Comparison of ENCODE assay signal across 13 cellular contexts in the genomic region with DNA sequence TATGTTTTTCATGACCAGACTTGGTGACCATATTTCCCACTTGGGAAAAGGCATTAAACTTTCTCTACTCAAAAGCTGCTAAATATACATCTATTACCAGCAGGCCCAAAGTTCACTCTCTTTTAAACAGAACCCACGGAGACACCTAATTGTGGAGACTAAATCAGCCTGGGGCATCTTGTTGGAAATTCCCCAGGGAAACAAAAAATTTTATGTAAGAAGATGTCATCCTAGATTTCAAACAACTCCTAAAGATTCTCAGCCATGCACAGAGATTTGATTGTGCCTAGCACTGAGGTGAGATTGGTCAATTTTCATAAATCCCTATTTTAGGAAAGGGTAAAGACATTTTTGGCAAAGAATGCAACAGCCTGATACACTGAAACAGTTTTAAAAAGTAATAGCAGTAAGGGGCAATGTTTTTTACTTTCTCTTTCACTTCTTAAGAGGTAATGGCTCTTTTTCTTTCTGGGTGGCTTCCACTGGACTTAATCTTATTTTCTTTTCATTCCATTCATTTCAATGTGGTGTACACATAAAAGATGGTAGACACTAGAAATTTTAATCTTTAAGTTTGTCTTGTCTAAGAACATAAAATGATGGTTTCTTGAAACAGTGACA. TPM values are rescaled to one million over a fixed set of nuclear protein-coding genes. Genes with fewer than 3 reads are reported as not detected.
DNase-seq lines count a peak whose midpoint lies in the region; ATAC-seq and TF ChIP-seq lines count a peak whose summit lies in the region.
"Had no signal": no experiment of that assay in that cellular context is flagged by ENCODE, and none has a peak within 500 bp of the region (broad histone marks: within the 10 kb centered on the region; RNA-seq: fewer than 3 reads in every experiment).

No MANE protein-coding gene starts in this region.

- H3K27ac Mint-ChIP-seq in IgD-negative memory B cell (peak overlapping the region in 1 of 3 donors; percentile 65), endothelial cell (ENCODE audit: unreplicated experiment) (no peak overlapping the region)

- H3K4me1 Mint-ChIP-seq in IgD-negative memory B cell (peaks cover 9 to 13% (median 10%) of the 10 kb centered on the region in 3 donors), endothelial cell (ENCODE audit: unreplicated experiment) (peaks cover 6% of the 10 kb centered on the region)

- H3K27me3 Mint-ChIP-seq in IgD-negative memory B cell (no peaks in the 10 kb centered on the region), endothelial cell (ENCODE audit: unreplicated experiment) (no peaks in the 10 kb centered on the region)

- peak; percentile 10 for DNase-seq in GM13976 (ENCODE audit: low spot score)
- DNase-seq in fibroblast of villous mesenchyme (ENCODE audit: low read depth), result peak; percentile 3
- DNase-seq in SKM-1 treated with dmso at 0.1 percent for 144 hours (lab: John Stamatoyannopoulos, UW; ENCODE audit: unreplicated experiment), result no peak
- DNase-seq in endothelial cell (ENCODE audit: low spot score), result no peak
- no peak for DNase-seq in NCI-H2107 (lab: John Stamatoyannopoulos, UW)
- DNase-seq: activated CD4-positive, alpha-beta T cell treated with anti-CD3 and anti-CD28 coated beads for 4 hours; substantia nigra had no signal

- H3K36me3 Mint-ChIP-seq in IgD-negative memory B cell (no peaks in the 10 kb centered on the region), endothelial cell (ENCODE audit: low read depth, unreplicated experiment) (no peaks in the 10 kb centered on the region)

- H3K9me3 Mint-ChIP-seq in IgD-negative memory B cell, result no peaks in the 10 kb centered on the region
- no peaks in the 10 kb centered on the region for H3K9me3 Mint-ChIP-seq in endothelial cell (ENCODE audit: unreplicated experiment)

- ATAC-seq in GM21390 (IDR thresholded peaks at IDR 0.05; ENCODE audit: unreplicated experiment) (peak; percentile 67), HG03139 (IDR thresholded peaks at IDR 0.05; ENCODE audit: unreplicated experiment) (no peak)

- peak overlapping the region; percentile 14 for H3K4me3 ChIP-seq in fibroblast of villous mesenchyme (ENCODE audit: low read depth, low read length)

- no peak for TF ChIP-seq CTCF in GM13976 (IDR thresholded peaks at IDR 0.05; ENCODE audit: borderline replicate concordance, control extremely low read depth, extremely low read depth, insufficient read depth, missing control alignments)
- TF ChIP-seq CTCF in fibroblast of villous mesenchyme (IDR thresholded peaks at IDR 0.05; ENCODE audit: insufficient read depth, low read depth, low read length), result no peak
- no peak for TF ChIP-seq CTCF in endothelial cell (IDR thresholded peaks at IDR 0.05; ENCODE audit: unreplicated experiment)

- H3K4me3 Mint-ChIP-seq in IgD-negative memory B cell, result peak overlapping the region in 3 of 4 donors; percentile 27 to 89 (median 80)
- no peak overlapping the region for H3K4me3 Mint-ChIP-seq in endothelial cell (ENCODE audit: unreplicated experiment)

- in situ Hi-C loops in GM13976 (cut with MboI; ENCODE audit: low sequenced_read_pairs, unreplicated experiment), result no loop called here

RNA-seq across cellular contexts. Expression of a gene that starts 9.6 kb away (rescaled TPM):
- polyA plus RNA-seq in IgD-negative memory B cell, result not detected
- total RNA-seq in fibroblast of villous mesenchyme, result not detected in 2 replicates
- not detected for total RNA-seq in endothelial cell (ENCODE audit: unreplicated experiment)
- total RNA-seq: dermis microvascular lymphatic vessel endothelial cell, NCI-H460, skeletal muscle tissue had no signal

RNA-seq across cellular contexts. Expression of a gene that starts 23.3 kb away (rescaled TPM):
- polyA plus RNA-seq in IgD-negative memory B cell, result not detected
- total RNA-seq in fibroblast of villous mesenchyme (0.43 TPM in 1 of 2 replicates, not detected in the other), endothelial cell (ENCODE audit: unreplicated experiment) (not detected)
- total RNA-seq: dermis microvascular lymphatic vessel endothelial cell, NCI-H460, skeletal muscle tissue had no signal

RNA-seq across cellular contexts. Expression of a gene that starts 27.3 kb away (rescaled TPM):
- polyA plus RNA-seq in IgD-negative memory B cell, result not detected
- total RNA-seq in fibroblast of villous mesenchyme, result under 0.01 TPM in 1 of 2 replicates, not detected in the other
- total RNA-seq in endothelial cell (ENCODE audit: unreplicated experiment), result 13.6 TPM
- total RNA-seq: dermis microvascular lymphatic vessel endothelial cell, NCI-H460, skeletal muscle tissue had no signal

RNA-seq across cellular contexts. Expression of a gene that starts 35.2 kb away (rescaled TPM):
- polyA plus RNA-seq in IgD-negative memory B cell, result not detected
- under 0.01 TPM in 1 of 2 replicates, not detected in the other for total RNA-seq in fibroblast of villous mesenchyme
- 6.8 TPM for total RNA-seq in endothelial cell (ENCODE audit: unreplicated experiment)
- total RNA-seq: dermis microvascular lymphatic vessel endothelial cell, NCI-H460, skeletal muscle tissue had no signal

RNA-seq across cellular contexts. Expression of a gene that starts 39.1 kb away (rescaled TPM):
- not detected for polyA plus RNA-seq in IgD-negative memory B cell
- total RNA-seq in fibroblast of villous mesenchyme (not detected in 2 replicates), endothelial cell (ENCODE audit: unreplicated experiment) (not detected)
- total RNA-seq: dermis microvascular lymphatic vessel endothelial cell, NCI-H460, skeletal muscle tissue had no signal

Comparison
In these comparisons a context has a peak if more than half of its experiments do, and no peak if none do; other contexts are left out.
1. DNase-seq: peak in GM13976 (single experiment) and fibroblast of villous mesenchyme (single experiment); none in SKM-1 treated with dmso at 0.1 percent for 144 hours (single experiment), endothelial cell (single experiment) and NCI-H2107 (single experiment).
2. RNA of a gene that starts 27.3 kb away (total RNA-seq): 13.6 TPM in endothelial cell (single experiment); under 0.01 TPM in fibroblast of villous mesenchyme; every median in the first group is over 10 times any median in the second.